ENCODE assay signal across 1 cellular context in the genomic region with DNA sequence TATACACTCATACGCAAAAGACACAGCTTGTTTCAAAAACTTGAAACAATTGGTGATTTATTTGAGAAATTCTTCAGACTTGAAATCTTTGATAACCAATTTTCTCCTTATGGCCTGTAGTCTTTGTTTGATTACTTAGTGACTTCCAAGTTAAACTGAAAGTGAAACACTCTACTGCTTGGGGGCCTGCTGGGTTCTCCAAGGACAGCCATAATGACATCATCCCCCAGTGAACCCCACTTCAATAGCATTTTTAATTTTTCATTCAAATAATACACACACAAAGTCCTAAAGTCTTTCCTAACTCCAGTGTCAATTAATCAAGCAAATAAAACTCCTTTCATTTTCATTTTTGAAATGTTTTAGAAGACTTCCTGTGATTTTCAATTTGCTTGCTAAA.
TF ChIP-seq lines count a peak whose summit lies in the region.

No MANE protein-coding gene starts in this region.

TF ChIP-seq in HepG2, 621 proteins besides CTCF, POLR2A, EP300 and RAD21:
- peak; percentile 59 for TF ChIP-seq ATF7 (IDR thresholded peaks at IDR 0.05)
- no peak for TF ChIP-seq ATF7 (CRISPR knock-in tag; IDR thresholded peaks at IDR 0.05)
- TF ChIP-seq, protein P1, sequence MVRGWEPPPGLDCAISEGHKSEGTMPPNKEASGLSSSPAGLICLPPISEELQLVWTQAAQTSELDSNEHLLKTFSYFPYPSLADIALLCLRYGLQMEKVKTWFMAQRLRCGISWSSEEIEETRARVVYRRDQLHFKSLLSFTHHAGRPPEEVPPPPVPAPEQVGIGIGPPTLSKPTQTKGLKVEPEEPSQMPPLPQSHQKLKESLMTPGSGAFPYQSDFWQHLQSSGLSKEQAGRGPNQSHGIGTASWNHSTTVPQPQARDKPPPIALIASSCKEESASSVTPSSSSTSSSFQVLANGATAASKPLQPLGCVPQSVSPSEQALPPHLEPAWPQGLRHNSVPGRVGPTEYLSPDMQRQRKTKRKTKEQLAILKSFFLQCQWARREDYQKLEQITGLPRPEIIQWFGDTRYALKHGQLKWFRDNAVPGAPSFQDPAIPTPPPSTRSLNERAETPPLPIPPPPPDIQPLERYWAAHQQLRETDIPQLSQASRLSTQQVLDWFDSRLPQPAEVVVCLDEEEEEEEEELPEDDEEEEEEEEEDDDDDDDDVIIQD (CRISPR knock-in tag; IDR thresholded peaks at IDR 0.05; ENCODE audit: low read depth) = no peak
- no peak for TF ChIP-seq ZNF749 (CRISPR knock-in tag; IDR thresholded peaks at IDR 0.05; ENCODE audit: borderline replicate concordance)
